26 cellular contexts compared by ENCODE assay signal in the genomic region with DNA sequence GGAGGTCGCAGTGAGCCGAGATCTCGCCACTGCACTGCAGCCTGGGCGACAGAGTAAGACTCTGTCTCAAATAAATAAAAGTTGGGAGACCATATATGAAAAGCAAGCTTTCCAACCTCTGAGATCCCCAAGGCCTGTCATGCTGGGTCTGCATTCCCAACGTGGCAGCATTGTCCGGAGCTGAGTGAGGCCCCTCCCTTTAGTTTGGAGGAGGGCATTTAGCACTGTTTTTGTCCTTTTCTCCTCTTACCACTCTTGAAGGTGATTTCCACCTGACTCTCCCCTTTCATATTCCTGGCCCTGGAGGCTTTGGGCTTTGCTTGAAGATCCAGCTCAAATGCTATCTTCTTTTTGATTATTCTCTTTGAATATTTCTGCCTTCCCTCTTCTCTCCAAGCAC. TPM values are rescaled to one million over a fixed set of nuclear protein-coding genes. Genes with fewer than 3 reads are reported as not detected.
DNase-seq lines count a peak whose midpoint lies in the region; ATAC-seq and TF ChIP-seq lines count a peak whose summit lies in the region.
"Had no signal": no experiment of that assay in that cellular context is flagged by ENCODE, and none has a peak within 500 bp of the region (broad histone marks: within the 10 kb centered on the region; RNA-seq: fewer than 3 reads in every experiment).

No MANE protein-coding gene starts in this region.

- peaks cover 27% of the 10 kb centered on the region for H3K4me1 ChIP-seq in GM23338 (ENCODE audit: insufficient read depth)

- peaks cover 76% of the 10 kb centered on the region for H3K79me2 ChIP-seq in GM23338 (replicated peaks; ENCODE audit: insufficient read depth)

- peaks cover 39% of the 10 kb centered on the region for H4K20me1 ChIP-seq in GM23338 (replicated peaks; ENCODE audit: insufficient read depth)

- H3K27me3 ChIP-seq in GM23338 (ENCODE audit: insufficient read depth) = no peaks in the 10 kb centered on the region
- H3K27me3 ChIP-seq: SJCRH30 had no signal

- no peak for ATAC-seq in GM23338
- no peak for ATAC-seq in stimulated activated naive B cell treated with anti-CD40 and anti-IgM and Interleukin-4, amounts not matched to agents 10 μg/mL and 1 μg/mL and 100 μg/mL, for 72 hours (replicated peaks)
- ATAC-seq: A549, PC-3, Right ventricle myocardium inferior had no signal

- no peaks in the 10 kb centered on the region for H3K9me2 ChIP-seq in GM23338 (ENCODE audit: insufficient read depth)

- H3K4me1 Mint-ChIP-seq in GM23338 (peaks cover 34% of the 10 kb centered on the region), IgD-negative memory B cell (peaks cover 8 to 10% (median 10%) of the 10 kb centered on the region in 3 donors), glutamatergic neuron (ENCODE audit: low read depth, unreplicated experiment) (peaks cover 16% of the 10 kb centered on the region)
- peaks cover 14 to 22% of the 10 kb centered on the region in 2 donors for H3K4me1 Mint-ChIP-seq in stimulated activated naive B cell treated with anti-CD40 and anti-IgM and Interleukin-4, amounts not matched to agents 10 μg/mL and 1 μg/mL and 100 μg/mL, for 72 hours

- H2AFZ ChIP-seq in GM23338 = no peak overlapping the region
- H2AFZ ChIP-seq: GM23248 had no signal

- H3K27ac Mint-ChIP-seq in GM23338 (no peak overlapping the region), IgD-negative memory B cell (peak overlapping the region in 1 of 3 donors; percentile 3), glutamatergic neuron (ENCODE audit: unreplicated experiment) (no peak overlapping the region)
- peak overlapping the region; percentile 69 for H3K27ac Mint-ChIP-seq in stimulated activated naive B cell treated with anti-CD40 and anti-IgM and Interleukin-4, amounts not matched to agents 10 μg/mL and 1 μg/mL and 100 μg/mL, for 72 hours

- H3F3A ChIP-seq in GM23338 (replicated peaks; ENCODE audit: low read depth) = peaks cover 7% of the 10 kb centered on the region

- H3K9me3 Mint-ChIP-seq in GM23338 (no peaks in the 10 kb centered on the region; the same call in 1 of the 3 replicates), IgD-negative memory B cell (no peaks in the 10 kb centered on the region), glutamatergic neuron (ENCODE audit: unreplicated experiment) (peaks cover 6% of the 10 kb centered on the region)
- no peaks in the 10 kb centered on the region for H3K9me3 Mint-ChIP-seq in stimulated activated naive B cell treated with anti-CD40 and anti-IgM and Interleukin-4, amounts not matched to agents 10 μg/mL and 1 μg/mL and 100 μg/mL, for 72 hours
- H3K9me3 Mint-ChIP-seq: CD4-positive, alpha-beta memory T cell had no signal

- H3K36me3 Mint-ChIP-seq in GM23338 (ENCODE audit: low read depth) (peaks cover 5% of the 10 kb centered on the region), IgD-negative memory B cell (no peaks in the 10 kb centered on the region), glutamatergic neuron (ENCODE audit: unreplicated experiment) (no peaks in the 10 kb centered on the region)
- peaks cover 9 to 10% of the 10 kb centered on the region in 2 donors for H3K36me3 Mint-ChIP-seq in stimulated activated naive B cell treated with anti-CD40 and anti-IgM and Interleukin-4, amounts not matched to agents 10 μg/mL and 1 μg/mL and 100 μg/mL, for 72 hours

- TF ChIP-seq CTCF in GM23338 (conservative IDR thresholded peaks at IDR 0.05; ENCODE audit: low read depth in 2 of 2) = no peak
- TF ChIP-seq CTCF in glutamatergic neuron (IDR thresholded peaks at IDR 0.05; ENCODE audit: partially characterized antibody, unreplicated experiment) = no peak

- DNase-seq in GM23338 (ENCODE audit: low spot score) (no peak), glutamatergic neuron (no peak), cerebellar nuclear complex (lab: John Stamatoyannopoulos, UW) (no peak), activated gamma-delta T cell (lab: John Stamatoyannopoulos, UW) (no peak), HuH-7.5 (ENCODE audit: low spot score) (no peak)
- no peak for DNase-seq in stimulated activated naive B cell treated with anti-CD40 and anti-IgM and Interleukin-4, amounts not matched to agents 10 μg/mL and 1 μg/mL and 100 μg/mL, for 72 hours
- DNase-seq: AML-193; CD4-positive, alpha-beta memory T cell; COR-L47; DMS53; GM23248; HCEC 1CT; IMR-90; MM.1S; NCI-H2029; NCI-H446 treated with DMSO at 0.1 percent for 48 hours; NCI-H526; NCI-H82; NK-92 treated with Interleukin-12 subunit alpha and Interleukin-12 subunit beta, amount 100 ng/mL, for 24 hours; PC-3; SJCRH30 had no signal

- H3K27me3 Mint-ChIP-seq in GM23338 (ENCODE audit: insufficient read depth, low read depth, poor library complexity) (peaks cover 6% of the 10 kb centered on the region), IgD-negative memory B cell (no peaks in the 10 kb centered on the region), glutamatergic neuron (ENCODE audit: unreplicated experiment) (peaks cover 8% of the 10 kb centered on the region)
- H3K27me3 Mint-ChIP-seq in stimulated activated naive B cell treated with anti-CD40 and anti-IgM and Interleukin-4, amounts not matched to agents 10 μg/mL and 1 μg/mL and 100 μg/mL, for 72 hours = peaks cover 2 to 5% of the 10 kb centered on the region in 2 donors
- H3K27me3 Mint-ChIP-seq: CD4-positive, alpha-beta memory T cell had no signal

- no peak overlapping the region for H3K4me2 ChIP-seq in GM23338
- H3K4me2 ChIP-seq: A549; BLaER1 treated with 17β-estradiol and CSF1 and Interleukin-3, amounts not matched to agents 10 nM and 100 nM; KMS-11 had no signal

- no peak overlapping the region for H3K4me3 ChIP-seq in GM23338
- H3K4me3 ChIP-seq: A549; BLaER1 treated with 17β-estradiol and CSF1 and Interleukin-3, amounts not matched to agents 10 nM and 100 nM; GM23248; SJCRH30 had no signal

- H3K4me3 Mint-ChIP-seq in GM23338 (no peak overlapping the region; the same call in 2 of the 3 replicates), IgD-negative memory B cell (peak overlapping the region in 3 of 4 donors; percentile 5 to 75 (median 72)), glutamatergic neuron (ENCODE audit: unreplicated experiment) (peak overlapping the region; percentile 48)
- no peak overlapping the region for H3K4me3 Mint-ChIP-seq in stimulated activated naive B cell treated with anti-CD40 and anti-IgM and Interleukin-4, amounts not matched to agents 10 μg/mL and 1 μg/mL and 100 μg/mL, for 72 hours

- H3K27ac ChIP-seq in GM23338 (ENCODE audit: low read depth) = 0 out of 2 replicates have a peak overlapping the region, but pooled peaks have one; percentile 5
- H3K27ac ChIP-seq: A549; BLaER1 treated with 17β-estradiol and CSF1 and Interleukin-3, amounts not matched to agents 10 nM and 100 nM; GM23248; KMS-11; SJCRH30 had no signal

- H3K36me3 ChIP-seq in GM23338 (ENCODE audit: insufficient read depth) = no peaks in the 10 kb centered on the region
- H3K36me3 ChIP-seq: SJCRH30 had no signal

TF ChIP-seq in GM23338, 12 proteins besides CTCF, POLR2A, EP300 and RAD21 (continues in another document):
- TF ChIP-seq CREB1 (CRISPR knock-in tag; IDR thresholded peaks at IDR 0.05; ENCODE audit: low read depth) = no peak
- no peak for TF ChIP-seq ETS1 (IDR thresholded peaks at IDR 0.05)
- no peak for TF ChIP-seq ZNF331 (CRISPR knock-in tag; IDR thresholded peaks at IDR 0.05; ENCODE audit: low read depth)
- no peak for TF ChIP-seq EZH2 (IDR thresholded peaks at IDR 0.05; ENCODE audit: low read depth, unreplicated experiment)
- no peak for TF ChIP-seq EZH2phosphoT487 (IDR thresholded peaks at IDR 0.05; ENCODE audit: unreplicated experiment)
- TF ChIP-seq POLR2AphosphoS5 (IDR thresholded peaks at IDR 0.05; ENCODE audit: low read depth) = no peak
- no peak for TF ChIP-seq JUNB (IDR thresholded peaks at IDR 0.05; ENCODE audit: unreplicated experiment)
- no peak for TF ChIP-seq ZNF114 (CRISPR knock-in tag; IDR thresholded peaks at IDR 0.05)
- TF ChIP-seq, protein P1, sequence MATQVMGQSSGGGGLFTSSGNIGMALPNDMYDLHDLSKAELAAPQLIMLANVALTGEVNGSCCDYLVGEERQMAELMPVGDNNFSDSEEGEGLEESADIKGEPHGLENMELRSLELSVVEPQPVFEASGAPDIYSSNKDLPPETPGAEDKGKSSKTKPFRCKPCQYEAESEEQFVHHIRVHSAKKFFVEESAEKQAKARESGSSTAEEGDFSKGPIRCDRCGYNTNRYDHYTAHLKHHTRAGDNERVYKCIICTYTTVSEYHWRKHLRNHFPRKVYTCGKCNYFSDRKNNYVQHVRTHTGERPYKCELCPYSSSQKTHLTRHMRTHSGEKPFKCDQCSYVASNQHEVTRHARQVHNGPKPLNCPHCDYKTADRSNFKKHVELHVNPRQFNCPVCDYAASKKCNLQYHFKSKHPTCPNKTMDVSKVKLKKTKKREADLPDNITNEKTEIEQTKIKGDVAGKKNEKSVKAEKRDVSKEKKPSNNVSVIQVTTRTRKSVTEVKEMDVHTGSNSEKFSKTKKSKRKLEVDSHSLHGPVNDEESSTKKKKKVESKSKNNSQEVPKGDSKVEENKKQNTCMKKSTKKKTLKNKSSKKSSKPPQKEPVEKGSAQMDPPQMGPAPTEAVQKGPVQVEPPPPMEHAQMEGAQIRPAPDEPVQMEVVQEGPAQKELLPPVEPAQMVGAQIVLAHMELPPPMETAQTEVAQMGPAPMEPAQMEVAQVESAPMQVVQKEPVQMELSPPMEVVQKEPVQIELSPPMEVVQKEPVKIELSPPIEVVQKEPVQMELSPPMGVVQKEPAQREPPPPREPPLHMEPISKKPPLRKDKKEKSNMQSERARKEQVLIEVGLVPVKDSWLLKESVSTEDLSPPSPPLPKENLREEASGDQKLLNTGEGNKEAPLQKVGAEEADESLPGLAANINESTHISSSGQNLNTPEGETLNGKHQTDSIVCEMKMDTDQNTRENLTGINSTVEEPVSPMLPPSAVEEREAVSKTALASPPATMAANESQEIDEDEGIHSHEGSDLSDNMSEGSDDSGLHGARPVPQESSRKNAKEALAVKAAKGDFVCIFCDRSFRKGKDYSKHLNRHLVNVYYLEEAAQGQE (IDR thresholded peaks at IDR 0.05; ENCODE audit: unreplicated experiment) = no peak

RNA-seq across cellular contexts. Expression of gene AACS, which starts 3.2 kb away (rescaled TPM):
- total RNA-seq in GM23338 (2014; rRNA removed; shearing (Covaris generic)) = 64.4 and 64.5 TPM in 2 replicates
- 31.1 and 33.0 TPM in 2 replicates for polyA plus RNA-seq in GM23338 (2016; fragmentation: Nextera tagmentation; extraction: Ambion mirVana)
- polyA plus RNA-seq in IgD-negative memory B cell = 4.2 TPM
- 59.3 TPM for total RNA-seq in glutamatergic neuron (ENCODE audit: unreplicated experiment)

Comparison
In these comparisons a context has a peak if more than half of its experiments do, and no peak if none do; other contexts are left out.
1. H3K4me3 Mint-ChIP-seq: peak in IgD-negative memory B cell (3 of 4) and glutamatergic neuron (single experiment); none in GM23338 (single experiment) and stimulated activated naive B cell treated with anti-CD40 and anti-IgM and Interleukin-4, amounts not matched to agents 10 μg/mL and 1 μg/mL and 100 μg/mL, for 72 hours (0 of 2).